Comparison of ENCODE assay signal across 20 cellular contexts in the genomic region with DNA sequence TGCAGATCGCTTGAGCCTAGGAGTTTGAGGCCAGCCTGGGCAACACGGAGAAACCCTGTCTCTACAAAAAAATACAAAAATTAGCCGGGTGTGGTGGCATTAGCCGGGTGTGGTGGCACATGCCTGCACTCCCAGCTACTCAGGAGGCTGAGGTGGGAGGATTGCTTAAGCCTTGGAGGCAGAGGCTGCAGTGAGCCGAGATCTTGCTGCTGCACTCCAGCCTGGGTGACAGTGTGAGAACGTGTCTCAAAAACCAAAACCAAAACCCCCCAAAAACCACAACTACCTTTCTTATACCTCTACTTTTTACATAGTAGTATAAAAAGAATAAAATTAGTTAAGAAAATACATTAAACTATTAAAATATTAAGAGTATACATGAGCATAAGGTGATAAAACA.
DNase-seq lines count a peak whose midpoint lies in the region; ATAC-seq and TF ChIP-seq lines count a peak whose summit lies in the region.
"Had no signal": no experiment of that assay in that cellular context is flagged by ENCODE, and none has a peak within 500 bp of the region (broad histone marks: within the 10 kb centered on the region; RNA-seq: fewer than 3 reads in every experiment).

No MANE protein-coding gene starts in this region.

- no peak for TF ChIP-seq CTCF in IMR-90 (conservative IDR thresholded peaks at IDR 0.05; ENCODE audit: low read depth, low read length)

- no peak overlapping the region for H3K9ac ChIP-seq in IMR-90 (ENCODE audit: low read depth, low read length)

- H3K9me3 ChIP-seq in IMR-90 (ENCODE audit: control insufficient read depth, insufficient read depth, low read length), result no peaks in the 10 kb centered on the region
- H3K9me3 ChIP-seq: mucosa of descending colon, pancreas had no signal

- H4K8ac ChIP-seq in IMR-90 (ENCODE audit: low read depth in 2 of 2, low read length in 2 of 2), result no peak overlapping the region

- H4K91ac ChIP-seq in IMR-90 (ENCODE audit: insufficient read depth, low read depth, low read length), result no peak overlapping the region

- no peak overlapping the region for H2BK5ac ChIP-seq in IMR-90 (ENCODE audit: low read depth, low read length, poor library complexity, severe bottlenecking)

- H3K18ac ChIP-seq in IMR-90 (ENCODE audit: low read depth, low read length), result no peak overlapping the region

- no TSS peak for BruUV-seq in IMR-90 (replicated peaks; lab: Mats Ljungman, UMichigan)

- no peak overlapping the region for H3K4me3 Mint-ChIP-seq in memory B cell
- H3K4me3 Mint-ChIP-seq: stimulated activated memory B cell treated with anti-CD40 and anti-IgM and Interleukin-4, amounts not matched to agents 10 μg/mL and 1 μg/mL and 100 μg/mL, for 72 hours; type B pancreatic cell had no signal

- H3K27ac ChIP-seq in IMR-90 (ENCODE audit: insufficient read depth, low read length), result no peak overlapping the region
- H3K27ac ChIP-seq: cardiac muscle cell, hepatocyte, pancreas had no signal

- peaks cover 21% of the 10 kb centered on the region for H3K36me3 Mint-ChIP-seq in memory B cell

- TF ChIP-seq POLR2A in IMR-90 (IDR thresholded peaks at IDR 0.05; ENCODE audit: low read depth, low read length) (no peak), GM18505 (IDR thresholded peaks at IDR 0.05; ENCODE audit: borderline replicate concordance, extremely low read depth, insufficient read depth, insufficient read length) (no peak)

- CTCF ChIA-PET in IMR-90 (lab: Yijun Ruan, JAX), result interaction anchor here (1.4 kb wide), 1 partner anchor 76 kb away, joined by 4 read pairs; no protein-coding TSS in a partner anchor

- H3K4me1 ChIP-seq in IMR-90 (ENCODE audit: control insufficient read depth, insufficient read depth, low read length), result peaks cover 9% of the 10 kb centered on the region
- H3K4me1 ChIP-seq: pancreas had no signal

- TF ChIP-seq RAD21 in IMR-90 (IDR thresholded peaks at IDR 0.05; ENCODE audit: low read length), result no peak

- H2AK9ac ChIP-seq in IMR-90 (replicated peaks; ENCODE audit: low read depth, low read length, poor library complexity), result no peak overlapping the region

- dilution Hi-C loops in IMR-90 (cut with HindIII; ENCODE audit: low sequenced_read_pairs, unreplicated experiment), result no loop called here

- in situ Hi-C loops in IMR-90 (cut with MboI; ENCODE audit: low sequenced_read_pairs), result no loop called here

- H3K14ac ChIP-seq in IMR-90 (replicated peaks; ENCODE audit: low read depth, low read length), result peak overlapping the region; percentile 19; the same call in 1 of the 2 replicates

- ATAC-seq in GM19463 (IDR thresholded peaks at IDR 0.05; ENCODE audit: unreplicated experiment) (peak; percentile 54), IMR-90 (ENCODE audit: low read depth) (no peak), memory B cell (ENCODE audit: low read depth) (no peak), HG02642 (IDR thresholded peaks at IDR 0.05; ENCODE audit: poor library complexity, unreplicated experiment) (no peak), GM18505 (IDR thresholded peaks at IDR 0.05; ENCODE audit: unreplicated experiment) (no peak)
- ATAC-seq: mucosa of descending colon; pancreas; PC-3; stimulated activated memory B cell treated with anti-CD40 and anti-IgM and Interleukin-4, amounts not matched to agents 10 μg/mL and 1 μg/mL and 100 μg/mL, for 72 hours had no signal

- no peaks in the 10 kb centered on the region for H3K27me3 Mint-ChIP-seq in memory B cell
- H3K27me3 Mint-ChIP-seq: stimulated activated memory B cell treated with anti-CD40 and anti-IgM and Interleukin-4, amounts not matched to agents 10 μg/mL and 1 μg/mL and 100 μg/mL, for 72 hours; type B pancreatic cell had no signal

- H3K4me1 Mint-ChIP-seq in memory B cell, result peaks cover 17% of the 10 kb centered on the region

- DNase-seq in activated CD4-positive, alpha-beta T cell treated with anti-CD3 and anti-CD28 coated beads for 48 hours, result peak; percentile 23
- no peak for DNase-seq in activated CD4-positive, alpha-beta T cell treated with anti-CD3 and anti-CD28 coated beads, Interleukin-2, amount 50 U/mL, for 48 hours
- DNase-seq in IMR-90 (no peak), memory B cell (ENCODE audit: low spot score in 2 of 2) (no peak), EL (no peak)
- DNase-seq: 8988T; effector memory CD4-positive, alpha-beta T cell; kidney glomerular epithelial cell; mucosa of descending colon; NCI-H1694 treated with DMSO at 0.1 percent for 48 hours; NCI-H524 treated with DMSO at 0.1 percent for 48 hours; pancreas; PC-3 had no signal

- peaks cover 3% of the 10 kb centered on the region for H3K36me3 ChIP-seq in IMR-90 (ENCODE audit: control insufficient read depth, insufficient read depth, low read length)
- H3K36me3 ChIP-seq: cardiac muscle cell, pancreas had no signal

- H3K56ac ChIP-seq in IMR-90 (ENCODE audit: extremely low read depth, insufficient read depth, low read length), result no peak overlapping the region

- H2AK5ac ChIP-seq in IMR-90 (ENCODE audit: low read depth, low read length), result 0 out of 2 replicates have a peak overlapping the region, but pooled peaks have one; percentile 20

- no peak overlapping the region for H2AFZ ChIP-seq in IMR-90 (replicated peaks; ENCODE audit: low read length, poor library complexity)
- H2AFZ ChIP-seq: hepatocyte had no signal

- no peak overlapping the region for H2BK20ac ChIP-seq in IMR-90 (ENCODE audit: low read depth, low read length)

- no peaks in the 10 kb centered on the region for H3K27me3 ChIP-seq in IMR-90 (ENCODE audit: control insufficient read depth, insufficient read depth, low read length)
- H3K27me3 ChIP-seq: cardiac muscle cell, hepatocyte, pancreas had no signal

- H3K4me3 ChIP-seq in IMR-90 (ENCODE audit: insufficient read depth, low read depth, low read length), result no peak overlapping the region
- H3K4me3 ChIP-seq: cardiac muscle cell, hepatocyte, mucosa of descending colon, pancreas had no signal

- H3K9me3 Mint-ChIP-seq in memory B cell, result no peaks in the 10 kb centered on the region
- H3K9me3 Mint-ChIP-seq: stimulated activated memory B cell treated with anti-CD40 and anti-IgM and Interleukin-4, amounts not matched to agents 10 μg/mL and 1 μg/mL and 100 μg/mL, for 72 hours; type B pancreatic cell had no signal

- H3K27ac Mint-ChIP-seq in memory B cell, result peak overlapping the region; percentile 32
- H3K27ac Mint-ChIP-seq: type B pancreatic cell had no signal

- H2BK15ac ChIP-seq in IMR-90 (ENCODE audit: low read depth, low read length), result no peak overlapping the region; the same call in 2 of the 3 replicates

- no peak overlapping the region for H4K5ac ChIP-seq in IMR-90 (ENCODE audit: low read depth, low read length)

- no peak overlapping the region for H3K23ac ChIP-seq in IMR-90 (ENCODE audit: low read depth, low read length)

- WGBS in IMR-90 (ENCODE audit: extremely low coverage in 2 of 2, insufficient read length in 1 of 2), 2 experiments, result no CpG with 5 or more reads among the region's 6 CpGs

- H3K4me2 ChIP-seq in IMR-90 (ENCODE audit: low read depth, low read length), result no peak overlapping the region
- H3K4me2 ChIP-seq: hepatocyte had no signal

- peak overlapping the region; percentile 11; the same call in 1 of the 2 replicates for H2BK120ac ChIP-seq in IMR-90 (ENCODE audit: low read depth, low read length)

- peaks cover 6 to 24% of the 10 kb centered on the region in 2 experiments for H3K79me1 ChIP-seq in IMR-90 (ENCODE audit: low read depth in 1 of 2, low read length in 2 of 2)

- no peaks in the 10 kb centered on the region for H4K20me1 ChIP-seq in IMR-90 (ENCODE audit: insufficient read depth, low read length)

- intact Hi-C loops in IMR-90 (cut with micrococcal nuclease), result no loop called here

- POLR2A ChIA-PET in IMR-90 (lab: Charles Lee; ENCODE audit: unreplicated experiment), result no interaction called here

- no peaks in the 10 kb centered on the region; the same call in 1 of the 2 replicates for H3K9me1 ChIP-seq in IMR-90 (ENCODE audit: insufficient read depth, low read length)

- H3K4ac ChIP-seq in IMR-90 (ENCODE audit: low read depth, low read length), result no peak overlapping the region

TF ChIP-seq in IMR-90, 13 proteins besides CTCF, POLR2A, EP300 and RAD21:
- TF ChIP-seq, protein P1, sequence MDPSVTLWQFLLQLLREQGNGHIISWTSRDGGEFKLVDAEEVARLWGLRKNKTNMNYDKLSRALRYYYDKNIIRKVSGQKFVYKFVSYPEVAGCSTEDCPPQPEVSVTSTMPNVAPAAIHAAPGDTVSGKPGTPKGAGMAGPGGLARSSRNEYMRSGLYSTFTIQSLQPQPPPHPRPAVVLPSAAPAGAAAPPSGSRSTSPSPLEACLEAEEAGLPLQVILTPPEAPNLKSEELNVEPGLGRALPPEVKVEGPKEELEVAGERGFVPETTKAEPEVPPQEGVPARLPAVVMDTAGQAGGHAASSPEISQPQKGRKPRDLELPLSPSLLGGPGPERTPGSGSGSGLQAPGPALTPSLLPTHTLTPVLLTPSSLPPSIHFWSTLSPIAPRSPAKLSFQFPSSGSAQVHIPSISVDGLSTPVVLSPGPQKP (IDR thresholded peaks at IDR 0.05; ENCODE audit: borderline replicate concordance, low read depth, low read length), result no peak
- TF ChIP-seq MAFK (IDR thresholded peaks at IDR 0.05; ENCODE audit: low read depth, low read length) (no peak), RFX5 (IDR thresholded peaks at IDR 0.05; ENCODE audit: low read depth, low read length) (no peak), FOS (IDR thresholded peaks at IDR 0.05; ENCODE audit: low read depth, low read length) (no peak), BHLHE40 (IDR thresholded peaks at IDR 0.05; ENCODE audit: low read depth, low read length) (no peak), RCOR1 (IDR thresholded peaks at IDR 0.05; ENCODE audit: insufficient replicate concordance, low read length) (no peak), MXI1 (IDR thresholded peaks at IDR 0.05; ENCODE audit: borderline replicate concordance, low read depth, low read length) (no peak), CHD1 (IDR thresholded peaks at IDR 0.05; ENCODE audit: low read depth, low read length) (no peak), MAZ (IDR thresholded peaks at IDR 0.05; ENCODE audit: borderline replicate concordance, low read depth, low read length) (no peak), CEBPB (IDR thresholded peaks at IDR 0.05; ENCODE audit: low read depth, low read length) (no peak), SMC3 (IDR thresholded peaks at IDR 0.05; ENCODE audit: low read depth, low read length) (no peak), NFE2L2 (IDR thresholded peaks at IDR 0.05; ENCODE audit: low read depth, low read length) (no peak)
- TF ChIP-seq, protein P2, sequence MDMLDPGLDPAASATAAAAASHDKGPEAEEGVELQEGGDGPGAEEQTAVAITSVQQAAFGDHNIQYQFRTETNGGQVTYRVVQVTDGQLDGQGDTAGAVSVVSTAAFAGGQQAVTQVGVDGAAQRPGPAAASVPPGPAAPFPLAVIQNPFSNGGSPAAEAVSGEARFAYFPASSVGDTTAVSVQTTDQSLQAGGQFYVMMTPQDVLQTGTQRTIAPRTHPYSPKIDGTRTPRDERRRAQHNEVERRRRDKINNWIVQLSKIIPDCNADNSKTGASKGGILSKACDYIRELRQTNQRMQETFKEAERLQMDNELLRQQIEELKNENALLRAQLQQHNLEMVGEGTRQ (IDR thresholded peaks at IDR 0.05; ENCODE audit: low read depth, low read length), result no peak
TF ChIP-seq in IMR-90: peak in this region for 0.
